In the genomic region with DNA sequence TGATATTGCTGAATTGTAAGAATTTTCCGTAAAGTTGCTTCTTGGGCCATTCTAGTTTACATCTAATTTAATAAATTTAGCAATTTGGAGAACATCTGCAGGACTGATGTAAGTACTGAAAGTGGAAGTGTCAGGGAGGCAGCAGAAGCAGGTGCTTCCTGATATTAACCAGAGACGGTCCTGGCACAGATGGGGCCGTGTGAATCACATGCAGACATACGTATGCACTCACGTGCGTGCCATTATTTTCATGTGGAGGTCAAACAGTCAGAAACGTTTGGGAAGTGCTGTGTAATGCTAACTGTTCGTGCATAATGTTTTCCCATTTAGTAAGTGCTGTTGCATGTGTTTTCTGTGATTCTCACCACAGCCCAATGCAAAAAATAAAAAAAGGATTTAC, we compare ENCODE assay signal across 8 cellular contexts.
DNase-seq lines count a peak whose midpoint lies in the region; ATAC-seq and TF ChIP-seq lines count a peak whose summit lies in the region.

No MANE protein-coding gene starts in this region.

- H3K36me3 ChIP-seq in DND-41 (ENCODE audit: insufficient read depth, low read length) = peaks cover 27% of the 10 kb centered on the region
- H3K36me3 ChIP-seq in fibroblast of lung (ENCODE audit: control insufficient read depth, insufficient read depth, low read length) = no peaks in the 10 kb centered on the region

- H3K9ac ChIP-seq in DND-41 (ENCODE audit: low read depth, low read length) = peak overlapping the region; percentile 61
- H3K9ac ChIP-seq in fibroblast of lung (ENCODE audit: insufficient read depth, low read length) = no peak overlapping the region

- H4K20me1 ChIP-seq in DND-41 (ENCODE audit: insufficient read depth, low read length) (peaks cover 26% of the 10 kb centered on the region), fibroblast of lung (ENCODE audit: control insufficient read depth, extremely low read depth, insufficient read depth, low read length) (no peaks in the 10 kb centered on the region)

- TF ChIP-seq CTCF in DND-41 (IDR thresholded peaks at IDR 0.05; ENCODE audit: borderline replicate concordance, extremely low read depth, low read length, poor library complexity, severe bottlenecking) (no peak), fibroblast of lung (conservative IDR thresholded peaks at IDR 0.05 in 1 of 2, IDR thresholded peaks at IDR 0.05 in 1 of 2; ENCODE audit: low read depth in 1 of 2, low read length in 2 of 2) (no peak)

- H3K4me3 ChIP-seq in DND-41 (ENCODE audit: low read depth in 1 of 2, low read length in 2 of 2) (peak overlapping the region; percentile 9 to 50; a peak in 3 of 4 replicates), fibroblast of lung (replicated peaks in 1 of 4; ENCODE audit: control extremely low read depth in 1 of 4, insufficient read depth in 1 of 4, low read depth in 3 of 4, low read length in 4 of 4) (no peak overlapping the region)

- ATAC-seq in DND-41 (ENCODE audit: insufficient read depth, low read depth) (peak; percentile 98), GM21526 (IDR thresholded peaks at IDR 0.05; ENCODE audit: low FRiP score, unreplicated experiment) (peak; percentile 86)

- peak overlapping the region; percentile 74 for H3K4me2 ChIP-seq in DND-41 (ENCODE audit: insufficient read depth, low read length)
- H3K4me2 ChIP-seq in fibroblast of lung (ENCODE audit: extremely low read depth, insufficient read depth, low read length) = peak overlapping the region; percentile 8

- H3K27me3 ChIP-seq in DND-41 (ENCODE audit: insufficient read depth, low read length, poor library complexity) (no peaks in the 10 kb centered on the region), fibroblast of lung (ENCODE audit: control insufficient read depth, insufficient read depth, low read length) (no peaks in the 10 kb centered on the region)

- DNase-seq in DND-41 (peak; percentile 91), Kasumi-1 (lab: John Stamatoyannopoulos, UW) (peak; percentile 98), fibroblast of lung (ENCODE audit: low read depth in 2 of 2) (peak; percentile 7 to 55), DMS79 (lab: John Stamatoyannopoulos, UW) (no peak), HCEC 1CT (no peak)
- DNase-seq in activated CD4-positive, alpha-beta T cell treated with anti-CD3 and anti-CD28 coated beads, Interleukin-2, amount 50 U/mL, for 4 hours = peak; percentile 57 to 60
- DNase-seq in stimulated activated CD4-positive, alpha-beta T cell treated with anti-CD3 and anti-CD28 coated beads, Interleukin-15, amount 100 ng/mL, for 1 hour (ENCODE audit: low read depth in 1 of 2, low spot score in 1 of 2) = peak; percentile 32 to 35

- H3K79me2 ChIP-seq in DND-41 (ENCODE audit: insufficient read depth, low read length) = peaks cover 89% of the 10 kb centered on the region
- peaks cover 40% of the 10 kb centered on the region for H3K79me2 ChIP-seq in fibroblast of lung (ENCODE audit: control insufficient read depth, insufficient read depth, low read length)

- H2AFZ ChIP-seq in DND-41 (ENCODE audit: low read depth, low read length) (no peak overlapping the region), fibroblast of lung (ENCODE audit: low read length) (no peak overlapping the region)

- H3K4me1 ChIP-seq in DND-41 (ENCODE audit: insufficient read depth, low read length) (peaks cover 69% of the 10 kb centered on the region), fibroblast of lung (ENCODE audit: control insufficient read depth, extremely low read depth, insufficient read depth, low read length) (peaks cover 3% of the 10 kb centered on the region)

- H3K27ac ChIP-seq in DND-41 (ENCODE audit: low read length) (peak overlapping the region; percentile 96), fibroblast of lung (ENCODE audit: insufficient read depth, low read length) (no peak overlapping the region)

- no peaks in the 10 kb centered on the region for H3K9me3 ChIP-seq in DND-41 (ENCODE audit: insufficient read depth, low read length, severe bottlenecking)
- H3K9me3 ChIP-seq in fibroblast of lung (ENCODE audit: control insufficient read depth, insufficient read depth, low read depth, low read length) = no peaks in the 10 kb centered on the region

Comparison
In these comparisons a context has a peak if more than half of its experiments do, and no peak if none do; other contexts are left out.
1. DNase-seq: peak in DND-41 (single experiment), Kasumi-1 (2 of 2), activated CD4-positive, alpha-beta T cell treated with anti-CD3 and anti-CD28 coated beads, Interleukin-2, amount 50 U/mL, for 4 hours (2 of 2), fibroblast of lung (2 of 2) and stimulated activated CD4-positive, alpha-beta T cell treated with anti-CD3 and anti-CD28 coated beads, Interleukin-15, amount 100 ng/mL, for 1 hour (2 of 2); none in DMS79 (single experiment) and HCEC 1CT (single experiment).
2. H3K4me3 ChIP-seq: peak in DND-41 (2 of 2); none in fibroblast of lung (0 of 4).